ENCODE assay signal across 9 cellular contexts in the genomic region with DNA sequence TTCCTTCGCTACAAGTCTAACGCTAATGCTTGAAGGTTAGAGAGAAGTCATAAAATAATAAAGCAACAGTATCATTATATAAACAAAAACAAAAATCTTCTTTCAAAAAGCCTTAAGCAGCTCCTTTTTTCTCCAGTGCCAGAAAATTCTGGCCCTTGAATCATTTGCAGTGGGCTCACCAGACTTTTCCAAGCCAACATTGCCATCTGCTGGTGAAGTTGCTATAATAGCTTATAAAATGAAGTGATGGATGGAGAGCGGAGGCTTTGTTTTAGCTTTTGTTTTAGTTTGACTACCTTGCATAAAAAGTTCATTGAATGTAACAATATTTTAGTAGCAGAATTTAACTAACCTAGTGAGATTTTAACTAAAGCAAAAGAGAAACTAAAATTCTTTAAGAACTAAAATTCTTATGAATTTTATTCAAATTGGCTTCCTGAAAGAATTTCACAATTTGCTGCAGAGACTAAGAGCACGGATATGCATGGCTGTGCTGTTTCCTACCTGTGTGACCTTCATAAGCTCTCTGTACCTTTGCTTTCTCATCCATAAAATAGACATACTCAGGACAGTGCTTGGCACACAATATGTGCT. TPM values are rescaled to one million over a fixed set of nuclear protein-coding genes. Genes with fewer than 3 reads are reported as not detected.
A peak's percentile ranks its signal among the peaks of the same experiment; 100 is the strongest.
DNase-seq lines count a peak whose midpoint lies in the region; ATAC-seq and TF ChIP-seq lines count a peak whose summit lies in the region.
"Had no signal": no experiment of that assay in that cellular context is flagged by ENCODE, and none has a peak within 500 bp of the region (broad histone marks: within the 10 kb centered on the region; RNA-seq: fewer than 3 reads in every experiment).

No MANE protein-coding gene starts in this region.

- H3K4me1 ChIP-seq in endodermal cell (ENCODE audit: control insufficient read depth, insufficient read depth, low read length) (no peaks in the 10 kb centered on the region), mucosa of descending colon (ENCODE audit: low read depth) (no peaks in the 10 kb centered on the region)

- intact Hi-C loops in activated CD8-positive, alpha-beta T cell treated with anti-CD3 and anti-CD28 coated beads for 36 hours (cut with micrococcal nuclease): loop anchor here (1.0 kb wide), 2 partner anchors 124 to 173 kb away; no protein-coding TSS in a partner anchor
- intact Hi-C loops in mucosa of descending colon (cut with DNase I, micrococcal nuclease): loop anchor here in 1 of 2 donors (5.0 kb wide), 1 partner anchor 175 kb away; no protein-coding TSS in a partner anchor

- CTCF ChIA-PET in activated CD8-positive, alpha-beta T cell treated with anti-CD3 and anti-CD28 coated beads for 36 hours (lab: Charles Lee): interaction anchor here (0.7 to 12.7 kb wide), 64 partner anchors 9 to 1273 kb away, joined by 3 to 410 read pairs (median 4); a partner anchor contains a TSS

- TF ChIP-seq CTCF in HFFc6 (IDR thresholded peaks at IDR 0.05) (peak; percentile 90), endodermal cell (conservative IDR thresholded peaks at IDR 0.05) (peak; percentile 88), mucosa of descending colon (IDR thresholded peaks at IDR 0.05) (peak; percentile 26)
- peak; percentile 67 for TF ChIP-seq CTCF in activated CD8-positive, alpha-beta T cell treated with anti-CD3 and anti-CD28 coated beads for 36 hours (IDR thresholded peaks at IDR 0.05)

- peak; percentile 49 for ATAC-seq in activated CD8-positive, alpha-beta T cell treated with anti-CD3 and anti-CD28 coated beads for 36 hours
- ATAC-seq in mucosa of descending colon: peak; percentile 54
- no peak for ATAC-seq in GM19395 (IDR thresholded peaks at IDR 0.05; ENCODE audit: unreplicated experiment)

- H3K27me3 ChIP-seq in endodermal cell (ENCODE audit: control insufficient read depth, insufficient read depth, low read length, poor library complexity, severe bottlenecking): no peaks in the 10 kb centered on the region

- no peaks in the 10 kb centered on the region for H3K36me3 ChIP-seq in endodermal cell (ENCODE audit: control insufficient read depth, insufficient read depth, low read length)
- H3K36me3 ChIP-seq in mucosa of descending colon (ENCODE audit: low read depth): no peaks in the 10 kb centered on the region

- H3K9me3 ChIP-seq in endodermal cell (ENCODE audit: control insufficient read depth, low read length) (no peaks in the 10 kb centered on the region), mucosa of descending colon (no peaks in the 10 kb centered on the region)

- H3K27ac Mint-ChIP-seq in HFFc6 (no peak overlapping the region), endodermal cell (no peak overlapping the region)
- no peak overlapping the region for H3K27ac Mint-ChIP-seq in activated CD8-positive, alpha-beta T cell treated with anti-CD3 and anti-CD28 coated beads for 36 hours
- H3K27ac Mint-ChIP-seq: activated naive CD4-positive, alpha-beta T cell treated with anti-CD3 and anti-CD28 coated beads, Interleukin-2, amount 50 U/mL, for 72 hours had no signal

- 71% methylated on average over 4 of the region's 4 CpGs; no CpG with 5 or more reads in 1 of the 2 experiments for WGBS in endodermal cell (ENCODE audit: insufficient coverage in 1 of 2, insufficient read length in 1 of 2), 2 experiments

- H3K4me3 ChIP-seq in endodermal cell (ENCODE audit: low read length) (no peak overlapping the region), mucosa of descending colon (no peak overlapping the region)

- H3K36me3 Mint-ChIP-seq in HFFc6 (ENCODE audit: low read depth) (no peaks in the 10 kb centered on the region), endodermal cell (ENCODE audit: low read depth) (no peaks in the 10 kb centered on the region)
- no peaks in the 10 kb centered on the region for H3K36me3 Mint-ChIP-seq in activated CD8-positive, alpha-beta T cell treated with anti-CD3 and anti-CD28 coated beads for 36 hours (ENCODE audit: low read depth)
- H3K36me3 Mint-ChIP-seq: activated naive CD4-positive, alpha-beta T cell treated with anti-CD3 and anti-CD28 coated beads, Interleukin-2, amount 50 U/mL, for 72 hours had no signal

- H3K4me1 Mint-ChIP-seq in HFFc6 (ENCODE audit: low read depth) (peaks cover 12% of the 10 kb centered on the region), endodermal cell (peaks cover 2% of the 10 kb centered on the region)
- H3K4me1 Mint-ChIP-seq in activated CD8-positive, alpha-beta T cell treated with anti-CD3 and anti-CD28 coated beads for 36 hours (ENCODE audit: low read depth): no peaks in the 10 kb centered on the region

- H3K27ac ChIP-seq in endodermal cell (ENCODE audit: low read depth, low read length): no peak overlapping the region

- H3K9me3 Mint-ChIP-seq in HFFc6: no peaks in the 10 kb centered on the region
- H3K9me3 Mint-ChIP-seq in activated CD8-positive, alpha-beta T cell treated with anti-CD3 and anti-CD28 coated beads for 36 hours: no peaks in the 10 kb centered on the region
- no peaks in the 10 kb centered on the region for H3K9me3 Mint-ChIP-seq in endodermal cell
- H3K9me3 Mint-ChIP-seq: activated naive CD4-positive, alpha-beta T cell treated with anti-CD3 and anti-CD28 coated beads, Interleukin-2, amount 50 U/mL, for 72 hours had no signal

- H3K27me3 Mint-ChIP-seq in HFFc6 (ENCODE audit: insufficient read depth): peaks cover 18% of the 10 kb centered on the region
- H3K27me3 Mint-ChIP-seq in activated CD8-positive, alpha-beta T cell treated with anti-CD3 and anti-CD28 coated beads for 36 hours: peaks cover 14% of the 10 kb centered on the region
- no peaks in the 10 kb centered on the region for H3K27me3 Mint-ChIP-seq in endodermal cell (ENCODE audit: insufficient read depth)

- H3K9ac ChIP-seq in endodermal cell (ENCODE audit: extremely low read depth, low read length, poor library complexity, severe bottlenecking): no peak overlapping the region

- DNase-seq in DMS153 treated with DMSO at 0.1 percent for 48 hours (lab: John Stamatoyannopoulos, UW; ENCODE audit: unreplicated experiment) (peak; percentile 82), HFFc6 (peak; percentile 72), NCI-H69 (lab: John Stamatoyannopoulos, UW) (peak; percentile 89), endodermal cell (peak; percentile 87), mucosa of descending colon (peak in 1 of 3 donors; percentile 86)
- peak; percentile 72 for DNase-seq in activated CD8-positive, alpha-beta T cell treated with anti-CD3 and anti-CD28 coated beads for 36 hours
- DNase-seq in stimulated activated naive CD4-positive, alpha-beta T cell treated with Interleukin-2 at 50 U/mL for 16 hours (lab: John Stamatoyannopoulos, UW): peak; percentile 45

- POLR2A ChIA-PET in activated CD8-positive, alpha-beta T cell treated with anti-CD3 and anti-CD28 coated beads for 36 hours (lab: Charles Lee): interaction anchor here (0.8 kb wide), 1 partner anchor 144 kb away, joined by 3 read pairs; no protein-coding TSS in a partner anchor

- H3K4me3 Mint-ChIP-seq in HFFc6 (no peak overlapping the region), endodermal cell (no peak overlapping the region)
- H3K4me3 Mint-ChIP-seq in activated CD8-positive, alpha-beta T cell treated with anti-CD3 and anti-CD28 coated beads for 36 hours: no peak overlapping the region

RNA-seq across cellular contexts. Expression of a gene that starts 44.8 kb away (rescaled TPM):
- total RNA-seq in HFFc6 (2021; fragmentation: NEBNext Ultra II Directional; extraction: Animal tissue kit (Norgen Biotek cat#: 25700)): under 1 TPM; 0.40 to 0.71 (median 0.63) TPM
- under 1 TPM; 0.18 to 0.20 TPM for total RNA-seq in activated CD8-positive, alpha-beta T cell treated with anti-CD3 and anti-CD28 coated beads for 36 hours
- 1 to 10 TPM; 2.7 to 2.8 TPM for total RNA-seq in endodermal cell
- polyA plus RNA-seq in endodermal cell (2013, experiment 1 of 2): 8.3 TPM
- polyA plus RNA-seq in endodermal cell (2013, experiment 2 of 2): 9.2 TPM
- total RNA-seq in mucosa of descending colon: 1 to 10 TPM in 2 of 3 donors, under 1 TPM in 1; 0.46 to 2.0 (median 1.0) TPM

Comparison
In these comparisons a context has a peak if more than half of its experiments do, and no peak if none do; other contexts are left out.
1. CTCF ChIP-seq: peak in every context shown above with its lines; median percentile 90 in HFFc6; 88 in endodermal cell; 67 in activated CD8-positive, alpha-beta T cell treated with anti-CD3 and anti-CD28 coated beads for 36 hours; 26 in mucosa of descending colon.